ENCODE assay signal across 16 cellular contexts in the genomic region with DNA sequence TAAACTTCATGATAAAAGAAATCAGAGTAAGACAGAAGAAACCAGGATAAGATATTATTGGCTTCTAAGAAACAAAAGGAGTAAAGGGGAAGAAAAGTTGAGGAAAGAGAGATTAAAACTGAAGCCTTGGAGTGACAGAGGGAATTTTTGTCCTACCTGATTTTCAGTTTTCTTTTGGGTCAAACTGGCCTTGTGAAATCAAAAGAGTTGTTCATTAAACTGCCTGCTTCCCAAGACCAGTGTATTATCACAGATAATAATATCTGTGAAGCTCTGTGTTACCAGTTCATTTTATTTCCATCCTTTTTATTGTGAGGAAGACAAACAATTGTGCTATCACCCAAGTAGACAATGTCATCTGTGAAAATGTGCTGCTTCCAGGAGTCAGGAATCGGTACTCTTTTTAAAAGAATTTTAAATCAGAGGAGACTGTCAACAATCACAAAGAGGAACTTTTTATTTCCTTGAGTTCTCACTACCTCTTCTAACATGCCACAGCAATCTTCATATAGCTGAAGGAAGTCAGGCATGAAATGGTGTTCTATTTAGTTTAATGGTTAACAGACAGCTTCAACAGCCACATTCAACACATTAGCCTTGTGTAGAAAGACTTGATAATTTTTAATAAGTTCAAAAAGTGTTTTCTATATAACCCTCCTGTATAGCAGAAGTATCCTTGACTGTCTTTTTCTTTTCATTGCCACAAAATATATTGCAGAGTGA.
DNase-seq lines count a peak whose midpoint lies in the region; ATAC-seq lines count a peak whose summit lies in the region.
"Had no signal": no experiment of that assay in that cellular context is flagged by ENCODE, and none has a peak within 500 bp of the region (broad histone marks: within the 10 kb centered on the region; RNA-seq: fewer than 3 reads in every experiment).

No MANE protein-coding gene starts in this region.

- in situ Hi-C loops in ACHN (cut with HindIII; ENCODE audit: low pct_ligation_motif_present, low pct_unique_long_range_greater_than_20kb, low sequenced_read_pairs): no loop called here

- DNase-seq in ACHN (peak; percentile 11), NCI-H2196 treated with DMSO at 0.1 percent for 48 hours (lab: John Stamatoyannopoulos, UW; ENCODE audit: unreplicated experiment) (no peak), GDM1 (lab: John Stamatoyannopoulos, UW) (no peak), NCI-H2171 treated with DMSO at 0.1 percent for 48 hours (lab: John Stamatoyannopoulos, UW) (no peak), iPS-NIHi11 (ENCODE audit: low spot score) (no peak)
- DNase-seq: activated CD4-positive, alpha-beta T cell treated with anti-CD3 and anti-CD28 coated beads, Interleukin-2, amount 10 ng/mL, durations not matched to agents 7 days and 5 days; CD8-positive, alpha-beta T cell; dermis blood vessel endothelial cell; midbrain; NCI-H1105; NCI-H446 treated with DMSO at 0.1 percent for 48 hours; stimulated activated CD4-positive, alpha-beta T cell treated with anti-CD3 and anti-CD28 coated beads, Interleukin-15, amount 100 ng/mL, for 24 hours had no signal

- peak; percentile 95 for ATAC-seq in GM19452 (IDR thresholded peaks at IDR 0.05; ENCODE audit: unreplicated experiment)
- ATAC-seq in HG02938 (IDR thresholded peaks at IDR 0.05; ENCODE audit: unreplicated experiment): peak; percentile 92
- peak; percentile 69 for ATAC-seq in HG03520 (IDR thresholded peaks at IDR 0.05; ENCODE audit: unreplicated experiment)
- ATAC-seq: CD8-positive, alpha-beta T cell; Panc1 had no signal
